38 cellular contexts compared by ENCODE assay signal in genomic region chr6:8764733-8765132, GRCh38.
"Had no signal": no experiment of that assay in that cellular context is flagged by ENCODE, and none has a peak within 500 bp of the region (broad histone marks: within the 10 kb centered on the region; RNA-seq: fewer than 3 reads in every experiment).

No MANE protein-coding gene starts in this region.

- H3K4me3 Mint-ChIP-seq: activated naive CD4-positive, alpha-beta T cell treated with anti-CD3 and anti-CD28 coated beads for 36 hours; activated naive CD4-positive, alpha-beta T cell treated with anti-CD3 and anti-CD28 coated beads, Interleukin-2, amount 10 ng/mL, durations not matched to agents 7 days and 5 days; activated naive CD4-positive, alpha-beta T cell treated with anti-CD3 and anti-CD28 coated beads, Interleukin-2, amount 50 U/mL, for 24 hours; activated naive CD8-positive, alpha-beta T cell; activated naive CD8-positive, alpha-beta T cell treated with anti-CD3 and anti-CD28 coated beads for 36 hours; activated naive CD8-positive, alpha-beta T cell treated with anti-CD3 and anti-CD28 coated beads, Interleukin-2, amount 10 ng/mL, durations not matched to agents 7 days and 5 days; activated naive CD8-positive, alpha-beta T cell treated with anti-CD3 and anti-CD28 coated beads, Interleukin-2, amount 50 U/mL, for 24 hours; activated T-cell treated with anti-CD3 and anti-CD28 coated beads, Interleukin-2, amount 50 U/mL, for 24 hours; activated T-cell treated with anti-CD3 and anti-CD28 coated beads, Interleukin-2, amount 50 U/mL, for 4 hours; activated T-cell treated with anti-CD3 and anti-CD28 coated beads, Interleukin-2, amount 50 U/mL, for 72 hours; activated T-helper 1 cell treated with anti-CD3 and anti-CD28 coated beads, Interleukin-12 subunit alpha, Interleukin-12 subunit beta, Interleukin-2, Interleukin-4 antibody, amounts not matched to agents 30 ng/mL and 10 ng/mL and 1 ng/mL, durations not matched to agents 14 hours and 24 hours and 36 hours; activated T-helper 17 cell treated with anti-CD3 and anti-CD28 coated beads, Interleukin-2, amount 50 U/mL, for 72 hours; brain; central memory CD8-positive, alpha-beta T cell had no signal

- H3K27ac ChIP-seq: adrenal gland, ascending aorta, body of pancreas, brain microvascular endothelial cell, breast epithelium had no signal

- H3K36me3 Mint-ChIP-seq: activated naive CD4-positive, alpha-beta T cell treated with anti-CD3 and anti-CD28 coated beads, Interleukin-2, amount 10 ng/mL, durations not matched to agents 7 days and 5 days; activated naive CD4-positive, alpha-beta T cell treated with anti-CD3 and anti-CD28 coated beads, Interleukin-2, amount 50 U/mL, for 24 hours; activated naive CD4-positive, alpha-beta T cell treated with anti-CD3 and anti-CD28 coated beads, Interleukin-2, amount 50 U/mL, for 72 hours; activated naive CD8-positive, alpha-beta T cell; activated naive CD8-positive, alpha-beta T cell treated with anti-CD3 and anti-CD28 coated beads for 36 hours; activated naive CD8-positive, alpha-beta T cell treated with anti-CD3 and anti-CD28 coated beads, Interleukin-2, amount 10 ng/mL, durations not matched to agents 7 days and 5 days; brain had no signal

- H3K9me3 ChIP-seq: adrenal gland, body of pancreas, breast epithelium had no signal

- H3K4me1 ChIP-seq: adrenal gland, ascending aorta, body of pancreas, breast epithelium had no signal

- H3K9me3 Mint-ChIP-seq: activated naive CD4-positive, alpha-beta T cell treated with anti-CD3 and anti-CD28 coated beads, Interleukin-2, amount 10 ng/mL, durations not matched to agents 7 days and 5 days; activated naive CD4-positive, alpha-beta T cell treated with anti-CD3 and anti-CD28 coated beads, Interleukin-2, amount 50 U/mL, for 24 hours; activated naive CD8-positive, alpha-beta T cell treated with anti-CD3 and anti-CD28 coated beads for 36 hours; activated naive CD8-positive, alpha-beta T cell treated with anti-CD3 and anti-CD28 coated beads, Interleukin-2, amount 10 ng/mL, durations not matched to agents 7 days and 5 days; activated T-helper 1 cell treated with anti-CD3 and anti-CD28 coated beads, Interleukin-12 subunit alpha, Interleukin-12 subunit beta, Interleukin-2, Interleukin-4 antibody, amounts not matched to agents 30 ng/mL and 10 ng/mL and 1 ng/mL, durations not matched to agents 14 hours and 24 hours and 36 hours; activated T-helper 2 cell treated with anti-CD3 and anti-CD28 coated beads, Interferon-gamma antibody, Interleukin-2, Interleukin-4, amounts not matched to agents 10 μg/mL and 5 μg/mL and 100 μg/mL, durations not matched to agents 14 hours and 24 hours and 36 hours had no signal

- H3K4me1 Mint-ChIP-seq: activated naive CD4-positive, alpha-beta T cell treated with anti-CD3 and anti-CD28 coated beads, Interleukin-2, amount 10 ng/mL, durations not matched to agents 7 days and 5 days; activated naive CD4-positive, alpha-beta T cell treated with anti-CD3 and anti-CD28 coated beads, Interleukin-2, amount 50 U/mL, for 24 hours; activated naive CD8-positive, alpha-beta T cell treated with anti-CD3 and anti-CD28 coated beads for 36 hours; activated naive CD8-positive, alpha-beta T cell treated with anti-CD3 and anti-CD28 coated beads, Interleukin-2, amount 10 ng/mL, durations not matched to agents 7 days and 5 days; activated naive CD8-positive, alpha-beta T cell treated with anti-CD3 and anti-CD28 coated beads, Interleukin-2, amount 50 U/mL, for 24 hours; activated T-helper 17 cell treated with anti-CD3 and anti-CD28 coated beads, Interleukin-2, amount 50 U/mL, for 72 hours; brain; central memory CD8-positive, alpha-beta T cell had no signal

- H3K27me3 Mint-ChIP-seq: activated naive CD4-positive, alpha-beta T cell treated with anti-CD3 and anti-CD28 coated beads, Interleukin-2, amount 10 ng/mL, durations not matched to agents 7 days and 5 days; activated naive CD4-positive, alpha-beta T cell treated with anti-CD3 and anti-CD28 coated beads, Interleukin-2, amount 50 U/mL, for 24 hours; activated naive CD8-positive, alpha-beta T cell treated with anti-CD3 and anti-CD28 coated beads for 36 hours; activated naive CD8-positive, alpha-beta T cell treated with anti-CD3 and anti-CD28 coated beads, Interleukin-2, amount 10 ng/mL, durations not matched to agents 7 days and 5 days; activated T-cell treated with anti-CD3 and anti-CD28 coated beads, Interleukin-2, amount 50 U/mL, for 24 hours; activated T-helper 17 cell treated with anti-CD3 and anti-CD28 coated beads, Interleukin-2, amount 50 U/mL, for 72 hours; brain; central memory CD8-positive, alpha-beta T cell had no signal

- H3K4me3 ChIP-seq: adrenal gland, ascending aorta, body of pancreas, breast epithelium had no signal

- DNase-seq: activated effector memory CD4-positive, alpha-beta T cell treated with anti-CD3 and anti-CD28 coated beads, Interleukin-2, amount 50 U/mL, for 16 hours; activated effector memory CD4-positive, alpha-beta T cell treated with Interleukin-2 at 50 U/mL for 16 hours; activated gamma-delta T cell; activated gamma-delta T cell treated with Interleukin-2 at 50 U/mL for 16 hours; activated naive CD4-positive, alpha-beta T cell; activated naive CD4-positive, alpha-beta T cell treated with anti-CD3 and anti-CD28 coated beads for 36 hours; activated naive CD4-positive, alpha-beta T cell treated with anti-CD3 and anti-CD28 coated beads, Interleukin-2, amount 10 ng/mL, durations not matched to agents 7 days and 5 days; activated naive CD4-positive, alpha-beta T cell treated with anti-CD3 and anti-CD28 coated beads, Interleukin-2, amount 50 U/mL, for 16 hours; activated naive CD4-positive, alpha-beta T cell treated with Interleukin-2 at 50 U/mL for 16 hours; activated naive CD8-positive, alpha-beta T cell treated with anti-CD3 and anti-CD28 coated beads for 36 hours; activated naive CD8-positive, alpha-beta T cell treated with anti-CD3 and anti-CD28 coated beads, Interleukin-2, amount 10 ng/mL, durations not matched to agents 7 days and 5 days; activated naive CD8-positive, alpha-beta T cell treated with anti-CD3 and anti-CD28 coated beads, Interleukin-2, amount 50 U/mL, for 24 hours; activated T-cell treated with anti-CD3 and anti-CD28 coated beads for 4 hours; activated T-cell treated with anti-CD3 and anti-CD28 coated beads, Interleukin-2, amount 50 U/mL, for 1 hour; activated T-cell treated with anti-CD3 and anti-CD28 coated beads, Interleukin-2, amount 50 U/mL, for 24 hours; activated T-cell treated with anti-CD3 and anti-CD28 coated beads, Interleukin-2, amount 50 U/mL, for 4 hours; activated T-cell treated with anti-CD3 and anti-CD28 coated beads, Interleukin-2, amount 50 U/mL, for 48 hours; activated T-cell treated with anti-CD3 and anti-CD28 coated beads, Interleukin-2, amount 50 U/mL, for 72 hours; adrenal gland; amniotic stem cell; amygdala; anterior cingulate cortex; aorta; body of pancreas; brain microvascular endothelial cell; caudate nucleus; central memory CD4-positive, alpha-beta T cell; cerebellar nuclear complex had no signal

- H3K36me3 ChIP-seq: adrenal gland, ascending aorta, brain microvascular endothelial cell, breast epithelium had no signal

- H3K27ac Mint-ChIP-seq: activated naive CD4-positive, alpha-beta T cell treated with anti-CD3 and anti-CD28 coated beads for 36 hours; activated naive CD4-positive, alpha-beta T cell treated with anti-CD3 and anti-CD28 coated beads, Interleukin-2, amount 10 ng/mL, durations not matched to agents 7 days and 5 days; activated naive CD4-positive, alpha-beta T cell treated with anti-CD3 and anti-CD28 coated beads, Interleukin-2, amount 50 U/mL, for 24 hours; activated naive CD4-positive, alpha-beta T cell treated with anti-CD3 and anti-CD28 coated beads, Interleukin-2, amount 50 U/mL, for 72 hours; activated naive CD8-positive, alpha-beta T cell; activated naive CD8-positive, alpha-beta T cell treated with anti-CD3 and anti-CD28 coated beads for 36 hours; activated naive CD8-positive, alpha-beta T cell treated with anti-CD3 and anti-CD28 coated beads, Interleukin-2, amount 10 ng/mL, durations not matched to agents 7 days and 5 days; activated naive CD8-positive, alpha-beta T cell treated with anti-CD3 and anti-CD28 coated beads, Interleukin-2, amount 50 U/mL, for 24 hours; activated T-cell treated with anti-CD3 and anti-CD28 coated beads, Interleukin-2, amount 50 U/mL, for 24 hours; activated T-cell treated with anti-CD3 and anti-CD28 coated beads, Interleukin-2, amount 50 U/mL, for 72 hours; activated T-helper 1 cell treated with anti-CD3 and anti-CD28 coated beads, Interleukin-12 subunit alpha, Interleukin-12 subunit beta, Interleukin-2, Interleukin-4 antibody, amounts not matched to agents 30 ng/mL and 10 ng/mL and 1 ng/mL, durations not matched to agents 14 hours and 24 hours and 36 hours; activated T-helper 17 cell treated with anti-CD3 and anti-CD28 coated beads, Interleukin-2, amount 50 U/mL, for 72 hours; activated T-helper 2 cell treated with anti-CD3 and anti-CD28 coated beads, Interferon-gamma antibody, Interleukin-2, Interleukin-4, amounts not matched to agents 10 μg/mL and 5 μg/mL and 100 μg/mL, durations not matched to agents 14 hours and 24 hours and 36 hours; brain had no signal

- H3K27me3 ChIP-seq: adrenal gland, ascending aorta, body of pancreas, brain microvascular endothelial cell, breast epithelium had no signal

- ATAC-seq: activated naive CD4-positive, alpha-beta T cell treated with anti-CD3 and anti-CD28 coated beads, Interleukin-2, amount 50 U/mL, for 72 hours; activated naive CD8-positive, alpha-beta T cell treated with anti-CD3 and anti-CD28 coated beads, Interleukin-2, amount 50 U/mL, for 24 hours; activated T-cell treated with anti-CD3 and anti-CD28 coated beads, Interleukin-2, amount 50 U/mL, for 4 hours; activated T-cell treated with anti-CD3 and anti-CD28 coated beads, Interleukin-2, amount 50 U/mL, for 72 hours; activated T-helper 17 cell treated with anti-CD3 and anti-CD28 coated beads, Interleukin-2, amount 50 U/mL, for 72 hours; body of pancreas had no signal
